ENCODE assay signal across 25 cellular contexts in the genomic region with DNA sequence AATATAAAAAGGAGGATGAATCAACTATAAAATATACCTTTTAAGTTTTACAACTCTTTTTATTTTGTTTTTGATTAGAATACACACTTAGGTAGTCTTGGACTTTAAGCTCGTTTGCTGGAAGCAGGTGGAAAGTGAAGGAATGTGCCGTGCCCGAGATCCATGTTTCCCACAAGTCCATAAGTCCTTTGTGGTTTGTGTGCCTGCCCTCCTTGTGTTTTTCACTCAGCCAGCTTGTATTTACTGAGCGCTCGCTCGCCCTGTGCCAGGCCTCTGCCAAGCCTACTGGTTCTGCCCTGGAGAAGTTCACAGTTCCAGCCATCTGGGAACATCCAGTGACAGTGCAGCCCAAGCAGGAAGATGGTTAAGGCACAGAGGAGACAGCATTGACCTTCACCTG.
A peak's percentile ranks its signal among the peaks of the same experiment; 100 is the strongest.
DNase-seq lines count a peak whose midpoint lies in the region; ATAC-seq and TF ChIP-seq lines count a peak whose summit lies in the region.
"Had no signal": no experiment of that assay in that cellular context is flagged by ENCODE, and none has a peak within 500 bp of the region (broad histone marks: within the 10 kb centered on the region; RNA-seq: fewer than 3 reads in every experiment).

No MANE protein-coding gene starts in this region.

- no peaks in the 10 kb centered on the region for H4K20me1 ChIP-seq in PC-3 (ENCODE audit: low read length)

- no peaks in the 10 kb centered on the region for H3K27me3 ChIP-seq in CD4-positive, CD25-positive, alpha-beta regulatory T cell (ENCODE audit: control insufficient read depth, insufficient read depth, low read length)
- H3K27me3 ChIP-seq in PC-3 (ENCODE audit: low read length) = no peaks in the 10 kb centered on the region
- H3K27me3 ChIP-seq: testis had no signal

- no peak overlapping the region for H3K4me3 Mint-ChIP-seq in CD4-positive, CD25-positive, alpha-beta regulatory T cell
- H3K4me3 Mint-ChIP-seq in naive B cell = peak overlapping the region in 1 of 8 donors; percentile 31
- H3K4me3 Mint-ChIP-seq in activated T-cell treated with anti-CD3 and anti-CD28 coated beads, Interleukin-2, amount 50 U/mL, for 24 hours = no peak overlapping the region
- H3K4me3 Mint-ChIP-seq: activated CD8-positive, alpha-beta T cell treated with anti-CD3 and anti-CD28 coated beads for 36 hours; activated naive CD4-positive, alpha-beta T cell treated with anti-CD3 and anti-CD28 coated beads, Interleukin-2, amount 50 U/mL, for 24 hours; WTC11 had no signal

- H3K4me2 ChIP-seq in PC-3 (ENCODE audit: low read length) = no peak overlapping the region

- H3K9ac ChIP-seq in PC-3 (ENCODE audit: low read length) = no peak overlapping the region
- H3K9ac ChIP-seq: parathyroid adenoma had no signal

- intact Hi-C loops in PC-3 (cut with micrococcal nuclease) (no loop called here), left ventricle myocardium superior (cut with micrococcal nuclease) (no loop called here)

- DNase-seq in CD4-positive, CD25-positive, alpha-beta regulatory T cell = no peak
- DNase-seq in PC-3 (peak; percentile 38), left ventricle myocardium superior (peak; percentile 43), naive B cell (no peak)
- no peak for DNase-seq in activated T-cell treated with anti-CD3 and anti-CD28 coated beads, Interleukin-2, amount 50 U/mL, for 24 hours
- DNase-seq: ACHN; activated CD8-positive, alpha-beta T cell treated with anti-CD3 and anti-CD28 coated beads for 36 hours; activated T-cell treated with anti-CD3 and anti-CD28 coated beads, Interleukin-2, amount 50 U/mL, for 1 hour; dermis blood vessel endothelial cell; GF-D8; GOT3; left cardiac atrium; NCI-H1436; NCI-H774; stimulated activated CD8-positive, alpha-beta memory T cell treated with anti-CD3 and anti-CD28 coated beads, Interleukin-4, amount 100 ng/mL, for 48 hours; testis had no signal

- POLR2A ChIA-PET in PC-3 (lab: Charles Lee; ENCODE audit: unreplicated experiment) = interaction anchor here (0.6 to 0.7 kb wide), 2 partner anchors 15 to 50 kb away, joined by 3 to 4 read pairs; no protein-coding TSS in a partner anchor

- H3F3A ChIP-seq in PC-3 (ENCODE audit: low read length, unreplicated experiment) = no peaks in the 10 kb centered on the region

- H3K36me3 Mint-ChIP-seq in CD4-positive, CD25-positive, alpha-beta regulatory T cell = peaks cover 27% of the 10 kb centered on the region
- peaks cover 12 to 17% of the 10 kb centered on the region in 2 donors for H3K36me3 Mint-ChIP-seq in naive B cell
- peaks cover 24% of the 10 kb centered on the region for H3K36me3 Mint-ChIP-seq in activated T-cell treated with anti-CD3 and anti-CD28 coated beads, Interleukin-2, amount 50 U/mL, for 24 hours (ENCODE audit: low read depth)
- H3K36me3 Mint-ChIP-seq: WTC11 had no signal

- no peaks in the 10 kb centered on the region for H3K9me2 ChIP-seq in PC-3 (replicated peaks; ENCODE audit: low read length)

- H3K79me2 ChIP-seq in PC-3 (ENCODE audit: low read length) = no peaks in the 10 kb centered on the region
- H3K79me2 ChIP-seq: parathyroid adenoma had no signal

- TF ChIP-seq CTCF in PC-3 (conservative IDR thresholded peaks at IDR 0.05; ENCODE audit: low read depth, low read length) = no peak

- H3K9me3 Mint-ChIP-seq in CD4-positive, CD25-positive, alpha-beta regulatory T cell = no peaks in the 10 kb centered on the region
- H3K9me3 Mint-ChIP-seq in naive B cell = no peaks in the 10 kb centered on the region
- H3K9me3 Mint-ChIP-seq in activated T-cell treated with anti-CD3 and anti-CD28 coated beads, Interleukin-2, amount 50 U/mL, for 24 hours = no peaks in the 10 kb centered on the region
- H3K9me3 Mint-ChIP-seq: activated CD8-positive, alpha-beta T cell treated with anti-CD3 and anti-CD28 coated beads for 36 hours; activated naive CD4-positive, alpha-beta T cell treated with anti-CD3 and anti-CD28 coated beads, Interleukin-2, amount 50 U/mL, for 24 hours; WTC11 had no signal

- CTCF ChIA-PET in PC-3 (lab: Charles Lee) = interaction anchor here (0.6 kb wide), 1 partner anchor 54 kb away, joined by 3 read pairs; no protein-coding TSS in a partner anchor

- peaks cover 0 to 4% (median 1%) of the 10 kb centered on the region in 4 donors for H3K4me1 Mint-ChIP-seq in CD4-positive, CD25-positive, alpha-beta regulatory T cell
- peaks cover 30 to 41% (median 32%) of the 10 kb centered on the region in 3 donors for H3K4me1 Mint-ChIP-seq in naive B cell
- peaks cover 16% of the 10 kb centered on the region for H3K4me1 Mint-ChIP-seq in activated T-cell treated with anti-CD3 and anti-CD28 coated beads, Interleukin-2, amount 50 U/mL, for 24 hours (ENCODE audit: low read depth)

- H3K27ac Mint-ChIP-seq in CD4-positive, CD25-positive, alpha-beta regulatory T cell = peak overlapping the region in 2 of 3 donors; percentile 3 to 74
- H3K27ac Mint-ChIP-seq in naive B cell = peak overlapping the region in 4 of 6 donors; percentile 45 to 59 (median 48)
- H3K27ac Mint-ChIP-seq in activated T-cell treated with anti-CD3 and anti-CD28 coated beads, Interleukin-2, amount 50 U/mL, for 24 hours = no peak overlapping the region
- H3K27ac Mint-ChIP-seq: activated CD8-positive, alpha-beta T cell treated with anti-CD3 and anti-CD28 coated beads for 36 hours; activated naive CD4-positive, alpha-beta T cell treated with anti-CD3 and anti-CD28 coated beads, Interleukin-2, amount 50 U/mL, for 24 hours; WTC11 had no signal

- ATAC-seq in CD4-positive, CD25-positive, alpha-beta regulatory T cell (ENCODE audit: low read depth in 2 of 2) = no peak
- ATAC-seq in PC-3 = peak; percentile 34
- peak; percentile 40 for ATAC-seq in left ventricle myocardium superior
- no peak for ATAC-seq in naive B cell (ENCODE audit: low read depth in 2 of 2)
- no peak for ATAC-seq in HG03565 (IDR thresholded peaks at IDR 0.05; ENCODE audit: unreplicated experiment)
- ATAC-seq in HG02981 (IDR thresholded peaks at IDR 0.05; ENCODE audit: unreplicated experiment) = no peak
- ATAC-seq in GM18517 (IDR thresholded peaks at IDR 0.05; ENCODE audit: unreplicated experiment) = no peak
- ATAC-seq: activated CD8-positive, alpha-beta T cell treated with anti-CD3 and anti-CD28 coated beads for 36 hours; esophagus mucosa had no signal

- no peak overlapping the region for H3K4me3 ChIP-seq in CD4-positive, CD25-positive, alpha-beta regulatory T cell (ENCODE audit: low read depth, low read length)
- no peak overlapping the region for H3K4me3 ChIP-seq in PC-3 (ENCODE audit: low read length)
- H3K4me3 ChIP-seq: SK-N-MC, testis had no signal

- BruUV-seq in PC-3 (replicated peaks; lab: Mats Ljungman, UMichigan) = no TSS peak

- H2AFZ ChIP-seq in PC-3 (ENCODE audit: low read length) = no peak overlapping the region
- H2AFZ ChIP-seq: parathyroid adenoma had no signal

- H3K27me3 Mint-ChIP-seq in CD4-positive, CD25-positive, alpha-beta regulatory T cell = no peaks in the 10 kb centered on the region
- no peaks in the 10 kb centered on the region for H3K27me3 Mint-ChIP-seq in naive B cell
- H3K27me3 Mint-ChIP-seq in activated T-cell treated with anti-CD3 and anti-CD28 coated beads, Interleukin-2, amount 50 U/mL, for 24 hours = no peaks in the 10 kb centered on the region
- H3K27me3 Mint-ChIP-seq: activated CD8-positive, alpha-beta T cell treated with anti-CD3 and anti-CD28 coated beads for 36 hours; activated naive CD4-positive, alpha-beta T cell treated with anti-CD3 and anti-CD28 coated beads, Interleukin-2, amount 50 U/mL, for 24 hours had no signal

- no peaks in the 10 kb centered on the region for H3K9me3 ChIP-seq in CD4-positive, CD25-positive, alpha-beta regulatory T cell (ENCODE audit: control insufficient read depth in 2 of 2, low read length in 2 of 2)
- no peaks in the 10 kb centered on the region for H3K9me3 ChIP-seq in PC-3 (ENCODE audit: low read length)
- H3K9me3 ChIP-seq: testis had no signal

- no peak overlapping the region for H3K27ac ChIP-seq in CD4-positive, CD25-positive, alpha-beta regulatory T cell (ENCODE audit: insufficient read depth, low read length, poor library complexity, severe bottlenecking)
- H3K27ac ChIP-seq in PC-3 (ENCODE audit: low read length) = peak overlapping the region; percentile 22
- H3K27ac ChIP-seq: C4-2B, parathyroid adenoma, SK-N-MC, testis had no signal

- peaks cover 9% of the 10 kb centered on the region for H3K36me3 ChIP-seq in CD4-positive, CD25-positive, alpha-beta regulatory T cell (ENCODE audit: control insufficient read depth, insufficient read depth, low read length)
- no peaks in the 10 kb centered on the region for H3K36me3 ChIP-seq in PC-3 (ENCODE audit: low read depth, low read length)

- no peaks in the 10 kb centered on the region for H3K4me1 ChIP-seq in CD4-positive, CD25-positive, alpha-beta regulatory T cell (ENCODE audit: control insufficient read depth, insufficient read depth, low read length, poor library complexity, severe bottlenecking)
- peaks cover 27% of the 10 kb centered on the region for H3K4me1 ChIP-seq in PC-3 (ENCODE audit: insufficient read depth, low read length)
- H3K4me1 ChIP-seq: testis had no signal

Comparison
In these comparisons a context has a peak if more than half of its experiments do, and no peak if none do; other contexts are left out.
1. ATAC-seq: peak in PC-3 (single experiment) and left ventricle myocardium superior (single experiment); none in CD4-positive, CD25-positive, alpha-beta regulatory T cell (0 of 2), naive B cell (0 of 2), HG03565 (single experiment), HG02981 (single experiment) and GM18517 (single experiment).
2. DNase-seq: peak in PC-3 (single experiment) and left ventricle myocardium superior (single experiment); none in CD4-positive, CD25-positive, alpha-beta regulatory T cell (0 of 3), naive B cell (single experiment) and activated T-cell treated with anti-CD3 and anti-CD28 coated beads, Interleukin-2, amount 50 U/mL, for 24 hours (single experiment).